Comparison of ENCODE assay signal across 10 cellular contexts in the genomic region with DNA sequence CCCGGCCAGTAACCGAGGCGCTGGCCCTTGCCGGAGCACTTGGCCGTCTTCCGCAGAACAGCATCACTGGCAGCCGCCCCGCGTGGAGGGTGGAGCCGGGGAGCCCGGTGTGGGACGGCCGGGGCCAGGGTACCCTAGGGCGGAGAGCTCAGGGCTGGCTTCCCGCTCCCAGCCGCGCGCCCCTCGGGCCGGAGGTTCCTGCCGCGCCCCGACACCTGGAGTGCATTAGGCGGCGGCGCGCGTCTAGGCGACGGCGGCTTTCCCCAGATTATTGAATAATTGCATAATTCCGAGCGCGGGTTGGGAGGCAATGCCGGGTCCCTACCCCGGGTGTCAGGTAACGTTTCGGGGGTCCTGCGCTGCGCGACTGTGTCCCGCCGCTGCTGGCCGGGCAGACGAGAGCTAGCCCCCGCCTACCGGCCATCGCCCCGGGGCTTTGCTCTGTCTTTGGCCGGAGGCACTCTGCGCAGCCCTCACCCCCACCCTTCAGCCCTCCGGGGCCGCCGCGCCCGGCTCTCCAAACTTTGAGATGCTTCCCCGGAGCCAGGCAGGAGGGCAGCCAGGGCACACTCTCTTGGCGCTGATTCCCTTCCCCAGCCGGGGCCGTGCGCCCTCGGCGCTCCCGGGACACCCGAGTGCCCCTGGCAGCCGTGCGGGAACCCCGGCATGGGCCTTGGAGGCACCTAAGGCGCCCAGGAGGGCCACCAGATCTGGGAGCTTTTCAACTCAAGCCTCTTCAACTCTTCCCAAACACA. TPM values are rescaled to one million over a fixed set of nuclear protein-coding genes. Genes with fewer than 3 reads are reported as not detected.
DNase-seq lines count a peak whose midpoint lies in the region; ATAC-seq and TF ChIP-seq lines count a peak whose summit lies in the region.
"Had no signal": no experiment of that assay in that cellular context is flagged by ENCODE, and none has a peak within 500 bp of the region (broad histone marks: within the 10 kb centered on the region; RNA-seq: fewer than 3 reads in every experiment).

No MANE protein-coding gene starts in this region.

- H3K9me3 ChIP-seq in PC-9 (ENCODE audit: insufficient read depth, low read depth) (no peaks in the 10 kb centered on the region), neural progenitor cell (ENCODE audit: low read depth) (no peaks in the 10 kb centered on the region)

- BruUV-seq in PC-9 (replicated peaks; lab: Mats Ljungman, UMichigan) = no TSS peak

- no peaks in the 10 kb centered on the region for H3K4me1 Mint-ChIP-seq in glutamatergic neuron (ENCODE audit: low read depth, unreplicated experiment)
- H3K4me1 Mint-ChIP-seq in neural progenitor cell = peaks cover 12% of the 10 kb centered on the region

- no peaks in the 10 kb centered on the region for H3K4me1 ChIP-seq in PC-9 (replicated peaks; ENCODE audit: insufficient read depth)
- peaks cover 6% of the 10 kb centered on the region for H3K4me1 ChIP-seq in neural progenitor cell

- H3K9me3 Mint-ChIP-seq in glutamatergic neuron (ENCODE audit: unreplicated experiment) = peaks cover 2% of the 10 kb centered on the region
- H3K9me3 Mint-ChIP-seq in neural progenitor cell = peaks cover 2% of the 10 kb centered on the region
- H3K9me3 Mint-ChIP-seq: activated naive CD4-positive, alpha-beta T cell treated with anti-CD3 and anti-CD28 coated beads, Interleukin-2, amount 10 ng/mL, durations not matched to agents 7 days and 5 days; naive thymus-derived CD4-positive, alpha-beta T cell had no signal

- ATAC-seq in GM21360 (IDR thresholded peaks at IDR 0.05; ENCODE audit: unreplicated experiment) (no peak), HG03280 (IDR thresholded peaks at IDR 0.05; ENCODE audit: unreplicated experiment) (no peak)
- ATAC-seq: naive thymus-derived CD4-positive, alpha-beta T cell had no signal

- DNase-seq in AG09319 (ENCODE audit: extremely low read depth, low read depth) (no peak), PC-9 (no peak), glutamatergic neuron (peak; percentile 35), neural progenitor cell (ENCODE audit: low spot score) (peak; percentile 55), A172 (ENCODE audit: low spot score) (no peak)
- DNase-seq in stimulated activated CD8-positive, alpha-beta memory T cell treated with anti-CD3 and anti-CD28 coated beads, Interleukin-4, amount 100 ng/mL, for 48 hours = no peak
- DNase-seq: activated naive CD4-positive, alpha-beta T cell treated with anti-CD3 and anti-CD28 coated beads, Interleukin-2, amount 10 ng/mL, durations not matched to agents 7 days and 5 days; naive thymus-derived CD4-positive, alpha-beta T cell had no signal

- no peaks in the 10 kb centered on the region for H3K79me2 ChIP-seq in PC-9 (ENCODE audit: low read depth)
- H3K79me2 ChIP-seq in neural progenitor cell (ENCODE audit: low read depth) = no peaks in the 10 kb centered on the region

- H3K27me3 Mint-ChIP-seq in glutamatergic neuron (ENCODE audit: unreplicated experiment) (peaks cover 16% of the 10 kb centered on the region), neural progenitor cell (ENCODE audit: insufficient read depth, low read depth) (peaks cover 58% of the 10 kb centered on the region)

- H3K9ac ChIP-seq in neural progenitor cell = no peak overlapping the region

- POLR2A ChIA-PET in PC-9 (lab: Charles Lee; ENCODE audit: unreplicated experiment) = no interaction called here

- CTCF ChIA-PET in PC-9 (lab: Charles Lee) = no interaction called here

- H3K27ac Mint-ChIP-seq in glutamatergic neuron (ENCODE audit: unreplicated experiment) (no peak overlapping the region), neural progenitor cell (no peak overlapping the region)
- H3K27ac Mint-ChIP-seq: activated naive CD4-positive, alpha-beta T cell treated with anti-CD3 and anti-CD28 coated beads, Interleukin-2, amount 10 ng/mL, durations not matched to agents 7 days and 5 days; naive thymus-derived CD4-positive, alpha-beta T cell had no signal

- H3K4me2 ChIP-seq in PC-9 = peak overlapping the region; percentile 63; the same call in 1 of the 2 replicates
- peak overlapping the region; percentile 95 for H3K4me2 ChIP-seq in neural progenitor cell

- intact Hi-C loops in PC-9 (cut with micrococcal nuclease; ENCODE audit: unreplicated experiment) = no loop called here

- no peaks in the 10 kb centered on the region for H3K9me2 ChIP-seq in PC-9 (ENCODE audit: insufficient read depth)

- no peak overlapping the region; the same call in 1 of the 2 replicates for H3K4me3 ChIP-seq in PC-9
- H3K4me3 ChIP-seq in neural progenitor cell = peak overlapping the region; percentile 50

- peaks cover 38% of the 10 kb centered on the region for H3K27me3 ChIP-seq in PC-9 (ENCODE audit: insufficient read depth, low read depth)
- peaks cover 91% of the 10 kb centered on the region for H3K27me3 ChIP-seq in neural progenitor cell

- H2AFZ ChIP-seq in PC-9 = no peak overlapping the region
- H2AFZ ChIP-seq in neural progenitor cell (replicated peaks) = peak overlapping the region; percentile 46

- no peaks in the 10 kb centered on the region for H4K20me1 ChIP-seq in PC-9 (ENCODE audit: insufficient read depth)
- peaks cover 15% of the 10 kb centered on the region for H4K20me1 ChIP-seq in neural progenitor cell (ENCODE audit: low read depth)

- TF ChIP-seq CTCF in AG09319 (IDR thresholded peaks at IDR 0.05; ENCODE audit: low read depth, low read length) (peak; percentile 11; the same call in 1 of the 2 replicates), PC-9 (conservative IDR thresholded peaks at IDR 0.05) (no peak), glutamatergic neuron (IDR thresholded peaks at IDR 0.05; ENCODE audit: partially characterized antibody, unreplicated experiment) (no peak), neural progenitor cell (IDR thresholded peaks at IDR 0.05) (no peak)

- H3K27ac ChIP-seq in PC-9 (no peak overlapping the region), neural progenitor cell (no peak overlapping the region)

- H3F3A ChIP-seq in PC-9 (ENCODE audit: insufficient read depth, low read depth) (no peaks in the 10 kb centered on the region), neural progenitor cell (ENCODE audit: low read depth) (no peaks in the 10 kb centered on the region)

- H3K36me3 Mint-ChIP-seq in glutamatergic neuron (ENCODE audit: unreplicated experiment) (peaks cover 5% of the 10 kb centered on the region), neural progenitor cell (no peaks in the 10 kb centered on the region)
- H3K36me3 Mint-ChIP-seq: activated naive CD4-positive, alpha-beta T cell treated with anti-CD3 and anti-CD28 coated beads, Interleukin-2, amount 10 ng/mL, durations not matched to agents 7 days and 5 days had no signal

- H3K36me3 ChIP-seq in PC-9 (ENCODE audit: low read depth) (no peaks in the 10 kb centered on the region), neural progenitor cell (no peaks in the 10 kb centered on the region)

- H3K4me3 Mint-ChIP-seq in glutamatergic neuron (ENCODE audit: unreplicated experiment) (peak overlapping the region; percentile 79), neural progenitor cell (peak overlapping the region; percentile 79)
- H3K4me3 Mint-ChIP-seq: activated naive CD4-positive, alpha-beta T cell treated with anti-CD3 and anti-CD28 coated beads, Interleukin-2, amount 10 ng/mL, durations not matched to agents 7 days and 5 days had no signal

RNA-seq across cellular contexts. Expression of gene ITGA11, which starts 0.7 kb away (rescaled TPM):
- total RNA-seq in PC-9 (2021) (0.18 and 0.70 TPM in 2 replicates), glutamatergic neuron (ENCODE audit: unreplicated experiment) (0.22 TPM), neural progenitor cell (ENCODE audit: low replicate concordance) (not detected in 2 replicates)
- total RNA-seq in A172 (2014; rRNA removed; shearing (Covaris generic)) = 0.72 and 1.9 TPM in 2 replicates

Comparison
In these comparisons a context has a peak if more than half of its experiments do, and no peak if none do; other contexts are left out.
1. DNase-seq: peak in glutamatergic neuron (single experiment) and neural progenitor cell (single experiment); none in AG09319 (single experiment), PC-9 (0 of 2), A172 (single experiment) and stimulated activated CD8-positive, alpha-beta memory T cell treated with anti-CD3 and anti-CD28 coated beads, Interleukin-4, amount 100 ng/mL, for 48 hours (single experiment).